In the genomic region with DNA sequence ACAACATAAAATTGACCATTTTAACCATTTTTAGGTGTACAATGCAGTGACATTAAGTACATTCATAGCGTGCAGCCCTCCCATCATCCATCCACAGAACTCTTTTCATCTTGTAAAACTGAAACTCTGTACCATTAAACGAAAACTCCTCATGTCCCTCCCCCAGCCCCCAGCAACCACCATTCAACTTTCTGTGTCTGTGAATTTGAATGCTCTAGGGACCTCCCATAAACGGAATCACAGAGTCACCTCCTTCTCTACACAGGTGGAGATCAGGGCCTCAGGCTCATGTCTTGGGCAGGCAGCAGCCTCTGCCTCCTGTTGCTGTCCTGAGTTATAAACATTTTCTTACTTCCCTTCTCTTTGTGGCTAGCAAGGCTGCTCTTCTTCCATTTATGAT, we compare ENCODE assay signal across 12 cellular contexts. TPM values are rescaled to one million over a fixed set of nuclear protein-coding genes. Genes with fewer than 3 reads are reported as not detected.
DNase-seq lines count a peak whose midpoint lies in the region; ATAC-seq, FAIRE-seq and TF ChIP-seq lines count a peak whose summit lies in the region.
"Had no signal": no experiment of that assay in that cellular context is flagged by ENCODE, and none has a peak within 500 bp of the region (broad histone marks: within the 10 kb centered on the region; RNA-seq: fewer than 3 reads in every experiment).

No MANE protein-coding gene starts in this region.

- H2BK5ac ChIP-seq in mesendoderm (ENCODE audit: low read length), result no peak overlapping the region

- H3K79me2 ChIP-seq in mesendoderm (ENCODE audit: control insufficient read depth, insufficient read depth, low read length), result no peaks in the 10 kb centered on the region

- no peak overlapping the region for H3K4ac ChIP-seq in mesendoderm (ENCODE audit: low read depth, low read length)

- H2BK15ac ChIP-seq in mesendoderm (replicated peaks; ENCODE audit: low read depth), result no peak overlapping the region

- no peak overlapping the region for H3K18ac ChIP-seq in mesendoderm (ENCODE audit: low read length)

- TF ChIP-seq CTCF in A549 (IDR thresholded peaks at IDR 0.05), result no peak

- H3K27me3 ChIP-seq in mesendoderm (ENCODE audit: insufficient read depth, low read length, poor library complexity), result no peaks in the 10 kb centered on the region

- ATAC-seq in A549 (no peak), GM18873 (IDR thresholded peaks at IDR 0.05; ENCODE audit: low FRiP score, unreplicated experiment) (peak; percentile 71), HG02588 (IDR thresholded peaks at IDR 0.05; ENCODE audit: unreplicated experiment) (peak; percentile 75), HG03571 (IDR thresholded peaks at IDR 0.05; ENCODE audit: unreplicated experiment) (peak; percentile 87)
- ATAC-seq: psoas muscle had no signal

- H3K56ac ChIP-seq in mesendoderm (ENCODE audit: low read length), result no peak overlapping the region

- no peak overlapping the region for H2AK5ac ChIP-seq in mesendoderm (ENCODE audit: low read length)

- no peak overlapping the region for H2BK120ac ChIP-seq in mesendoderm (ENCODE audit: low read depth, low read length)

- no peak overlapping the region for H4K8ac ChIP-seq in mesendoderm (ENCODE audit: low read depth, low read length)

- no peaks in the 10 kb centered on the region for H3K79me1 ChIP-seq in mesendoderm (ENCODE audit: low read length)

- TF ChIP-seq EP300 in A549 (IDR thresholded peaks at IDR 0.05), result no peak

- 60% methylated on average over 3 of the region's 3 CpGs for WGBS in A549 (ENCODE audit: missing lambda C conversion rate)
- WGBS in mesendoderm (ENCODE audit: extremely low coverage, insufficient coverage, low lambda C conversion rate), result no CpG with 5 or more reads among the region's 3 CpGs

- H3K23ac ChIP-seq in mesendoderm (ENCODE audit: low read length), result no peak overlapping the region

- peak; percentile 18 for FAIRE-seq in A549 (lab: Jason Lieb, UNC)
- FAIRE-seq: astrocyte, keratinocyte had no signal

- H3K4me1 ChIP-seq in A549, result peaks cover 8% of the 10 kb centered on the region; the same call in 2 of the 3 replicates
- H3K4me1 ChIP-seq in mesendoderm (ENCODE audit: control insufficient read depth, low read depth, low read length), result no peaks in the 10 kb centered on the region
- H3K4me1 ChIP-seq: psoas muscle had no signal

- H3K36me3 ChIP-seq in mesendoderm (ENCODE audit: control insufficient read depth, insufficient read depth, low read length), result no peaks in the 10 kb centered on the region

- CTCF ChIA-PET in A549 (lab: Yijun Ruan, JAX), result no interaction called here

- TF ChIP-seq POLR2A in A549 (IDR thresholded peaks at IDR 0.05; ENCODE audit: low read length), result no peak

- no peak overlapping the region for H3K9ac ChIP-seq in mesendoderm (ENCODE audit: low read length)

- no peaks in the 10 kb centered on the region for H3K9me3 ChIP-seq in A549
- H3K9me3 ChIP-seq: psoas muscle had no signal

- TF ChIP-seq RAD21 in A549 (conservative IDR thresholded peaks at IDR 0.05 in 1 of 2, IDR thresholded peaks at IDR 0.05 in 1 of 2), result no peak

- H3K4me2 ChIP-seq in A549 (no peak overlapping the region), mesendoderm (ENCODE audit: low read length) (no peak overlapping the region)

- H4K5ac ChIP-seq in mesendoderm (ENCODE audit: low read length), result no peak overlapping the region

- POLR2A ChIA-PET in A549 (lab: Yijun Ruan, JAX), result no interaction called here

- no peak overlapping the region for H3K27ac ChIP-seq in A549
- no peak overlapping the region for H3K27ac ChIP-seq in mesendoderm (ENCODE audit: low read depth, low read length)
- H3K27ac ChIP-seq: psoas muscle had no signal

- H3K4me3 ChIP-seq in A549, result no peak overlapping the region
- no peak overlapping the region for H3K4me3 ChIP-seq in mesendoderm (ENCODE audit: low read length)
- H3K4me3 ChIP-seq: psoas muscle had no signal

- no peak for DNase-seq in A549 (ENCODE audit: low read depth in 1 of 2, low spot score in 1 of 2)
- DNase-seq in NCI-H128 (lab: John Stamatoyannopoulos, UW; ENCODE audit: unreplicated experiment), result no peak
- DNase-seq in HK-2 (ENCODE audit: unreplicated experiment), result no peak
- DNase-seq in NCI-H1436 treated with DMSO at 0.1 percent for 48 hours (lab: John Stamatoyannopoulos, UW), result no peak
- DNase-seq in mesendoderm, result no peak
- DNase-seq: IMR-90 had no signal

TF ChIP-seq in A549, 52 proteins besides CTCF, POLR2A, EP300 and RAD21:
- no peak for TF ChIP-seq FOSL2 (IDR thresholded peaks at IDR 0.05)
- no peak for TF ChIP-seq FOSL2 (CRISPR knock-in tag; IDR thresholded peaks at IDR 0.05)
- no peak for TF ChIP-seq ZC3H11A (IDR thresholded peaks at IDR 0.05)
- TF ChIP-seq CHD4 (IDR thresholded peaks at IDR 0.05; ENCODE audit: borderline replicate concordance), result no peak
- TF ChIP-seq POLR2AphosphoS2 (conservative IDR thresholded peaks at IDR 0.05; ENCODE audit: low read length), result no peak
- TF ChIP-seq EHMT2 (IDR thresholded peaks at IDR 0.05; ENCODE audit: low read depth), result no peak
- TF ChIP-seq, protein P1, sequence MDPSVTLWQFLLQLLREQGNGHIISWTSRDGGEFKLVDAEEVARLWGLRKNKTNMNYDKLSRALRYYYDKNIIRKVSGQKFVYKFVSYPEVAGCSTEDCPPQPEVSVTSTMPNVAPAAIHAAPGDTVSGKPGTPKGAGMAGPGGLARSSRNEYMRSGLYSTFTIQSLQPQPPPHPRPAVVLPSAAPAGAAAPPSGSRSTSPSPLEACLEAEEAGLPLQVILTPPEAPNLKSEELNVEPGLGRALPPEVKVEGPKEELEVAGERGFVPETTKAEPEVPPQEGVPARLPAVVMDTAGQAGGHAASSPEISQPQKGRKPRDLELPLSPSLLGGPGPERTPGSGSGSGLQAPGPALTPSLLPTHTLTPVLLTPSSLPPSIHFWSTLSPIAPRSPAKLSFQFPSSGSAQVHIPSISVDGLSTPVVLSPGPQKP (IDR thresholded peaks at IDR 0.05; ENCODE audit: low read depth, low read length), result no peak
- TF ChIP-seq FOXS1 (CRISPR knock-in tag; IDR thresholded peaks at IDR 0.05), result no peak
- TF ChIP-seq ZFP36 (IDR thresholded peaks at IDR 0.05; ENCODE audit: borderline replicate concordance, partially characterized antibody), result no peak
- no peak for TF ChIP-seq E2F6 (IDR thresholded peaks at IDR 0.05; ENCODE audit: borderline replicate concordance, low read depth)
- TF ChIP-seq, protein P2, sequence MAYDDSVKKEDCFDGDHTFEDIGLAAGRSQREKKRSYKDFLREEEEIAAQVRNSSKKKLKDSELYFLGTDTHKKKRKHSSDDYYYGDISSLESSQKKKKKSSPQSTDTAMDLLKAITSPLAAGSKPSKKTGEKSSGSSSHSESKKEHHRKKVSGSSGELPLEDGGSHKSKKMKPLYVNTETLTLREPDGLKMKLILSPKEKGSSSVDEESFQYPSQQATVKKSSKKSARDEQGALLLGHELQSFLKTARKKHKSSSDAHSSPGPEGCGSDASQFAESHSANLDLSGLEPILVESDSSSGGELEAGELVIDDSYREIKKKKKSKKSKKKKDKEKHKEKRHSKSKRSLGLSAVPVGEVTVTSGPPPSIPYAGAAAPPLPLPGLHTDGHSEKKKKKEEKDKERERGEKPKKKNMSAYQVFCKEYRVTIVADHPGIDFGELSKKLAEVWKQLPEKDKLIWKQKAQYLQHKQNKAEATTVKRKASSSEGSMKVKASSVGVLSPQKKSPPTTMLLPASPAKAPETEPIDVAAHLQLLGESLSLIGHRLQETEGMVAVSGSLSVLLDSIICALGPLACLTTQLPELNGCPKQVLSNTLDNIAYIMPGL (CRISPR knock-in tag; IDR thresholded peaks at IDR 0.05; ENCODE audit: borderline replicate concordance), result no peak
- no peak for TF ChIP-seq EHF (CRISPR knock-in tag; IDR thresholded peaks at IDR 0.05)
- no peak for TF ChIP-seq CEBPB (IDR thresholded peaks at IDR 0.05)
- TF ChIP-seq MAZ (IDR thresholded peaks at IDR 0.05; ENCODE audit: borderline replicate concordance, low read depth, low read length), result no peak
- TF ChIP-seq, protein P3, sequence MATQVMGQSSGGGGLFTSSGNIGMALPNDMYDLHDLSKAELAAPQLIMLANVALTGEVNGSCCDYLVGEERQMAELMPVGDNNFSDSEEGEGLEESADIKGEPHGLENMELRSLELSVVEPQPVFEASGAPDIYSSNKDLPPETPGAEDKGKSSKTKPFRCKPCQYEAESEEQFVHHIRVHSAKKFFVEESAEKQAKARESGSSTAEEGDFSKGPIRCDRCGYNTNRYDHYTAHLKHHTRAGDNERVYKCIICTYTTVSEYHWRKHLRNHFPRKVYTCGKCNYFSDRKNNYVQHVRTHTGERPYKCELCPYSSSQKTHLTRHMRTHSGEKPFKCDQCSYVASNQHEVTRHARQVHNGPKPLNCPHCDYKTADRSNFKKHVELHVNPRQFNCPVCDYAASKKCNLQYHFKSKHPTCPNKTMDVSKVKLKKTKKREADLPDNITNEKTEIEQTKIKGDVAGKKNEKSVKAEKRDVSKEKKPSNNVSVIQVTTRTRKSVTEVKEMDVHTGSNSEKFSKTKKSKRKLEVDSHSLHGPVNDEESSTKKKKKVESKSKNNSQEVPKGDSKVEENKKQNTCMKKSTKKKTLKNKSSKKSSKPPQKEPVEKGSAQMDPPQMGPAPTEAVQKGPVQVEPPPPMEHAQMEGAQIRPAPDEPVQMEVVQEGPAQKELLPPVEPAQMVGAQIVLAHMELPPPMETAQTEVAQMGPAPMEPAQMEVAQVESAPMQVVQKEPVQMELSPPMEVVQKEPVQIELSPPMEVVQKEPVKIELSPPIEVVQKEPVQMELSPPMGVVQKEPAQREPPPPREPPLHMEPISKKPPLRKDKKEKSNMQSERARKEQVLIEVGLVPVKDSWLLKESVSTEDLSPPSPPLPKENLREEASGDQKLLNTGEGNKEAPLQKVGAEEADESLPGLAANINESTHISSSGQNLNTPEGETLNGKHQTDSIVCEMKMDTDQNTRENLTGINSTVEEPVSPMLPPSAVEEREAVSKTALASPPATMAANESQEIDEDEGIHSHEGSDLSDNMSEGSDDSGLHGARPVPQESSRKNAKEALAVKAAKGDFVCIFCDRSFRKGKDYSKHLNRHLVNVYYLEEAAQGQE (IDR thresholded peaks at IDR 0.05), result no peak

RNA-seq across cellular contexts. Expression of gene CCNE1, which starts 7.3 kb away (rescaled TPM):
- polyA plus RNA-seq in A549 (2011; rRNA removed), result 15.4 and 18.3 TPM in 2 replicates
- 20.9 and 21.4 TPM in 2 replicates for polyA plus RNA-seq in A549 (2012; cell fraction: cytosol; rRNA removed)
- polyA plus RNA-seq in A549 (2012; cell fraction: nucleus; rRNA removed), result 21.9 and 34.2 TPM in 2 replicates
- 25.0 to 26.9 TPM (median 25.2 TPM) in 3 replicates for polyA plus RNA-seq in A549 (2017; fragmentation: RNase III; extraction: RNeasy Plus Mini Kit Qiagen cat#74134 plus additional on column Dnase treatment)
- 14.1 and 15.5 TPM in 2 replicates for polyA minus RNA-seq in A549 (2011; rRNA and poly(A)+ RNA removed)
- polyA plus RNA-seq in mesendoderm (2013, experiment 1 of 2), result 36.6 TPM
- polyA plus RNA-seq in mesendoderm (2013, experiment 2 of 2), result 36.5 TPM

Comparison
In these comparisons a context has a peak if more than half of its experiments do, and no peak if none do; other contexts are left out.
1. ATAC-seq: peak in GM18873 (single experiment), HG02588 (single experiment) and HG03571 (single experiment); none in A549 (0 of 2).